ENCODE assay signal across 1 cellular context in the genomic region with DNA sequence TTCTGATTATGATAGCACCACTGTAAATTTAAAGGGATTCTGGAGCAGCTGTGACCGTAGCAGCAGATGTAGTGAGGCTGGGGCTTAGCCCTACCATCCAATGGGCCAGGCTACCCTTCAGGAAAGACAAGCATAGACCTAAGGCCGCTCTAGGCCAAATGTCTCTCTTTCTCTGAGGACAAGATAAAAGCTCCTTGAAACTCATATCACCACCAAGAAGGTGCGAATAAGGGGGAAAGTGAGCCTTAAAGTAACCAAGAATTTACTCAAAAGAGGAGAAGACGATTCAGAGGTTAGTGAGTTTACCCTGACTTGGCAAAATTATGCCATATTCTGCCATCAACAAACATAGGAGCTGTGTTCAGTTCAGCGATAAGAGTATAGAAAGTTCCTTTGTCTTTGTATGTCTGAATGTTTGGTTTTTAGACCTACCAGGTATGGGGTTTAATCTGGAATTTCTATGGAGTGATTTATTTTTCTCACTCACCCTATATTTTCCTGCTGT.
TF ChIP-seq lines count a peak whose summit lies in the region.

No MANE protein-coding gene starts in this region.

TF ChIP-seq in K562, 482 proteins besides CTCF, POLR2A, EP300 and RAD21:
- TF ChIP-seq CEBPZ (IDR thresholded peaks at IDR 0.05; ENCODE audit: borderline replicate concordance, low read depth, low read length) (no peak), C11orf30 (IDR thresholded peaks at IDR 0.05; ENCODE audit: low read depth) (peak; percentile 27; the same call in 1 of the 2 replicates), ZNF316 (IDR thresholded peaks at IDR 0.05) (0 out of 2 replicates have a peak, but pooled peaks have one; percentile 23)
